Comparison of ENCODE assay signal across 15 cellular contexts in the genomic region with DNA sequence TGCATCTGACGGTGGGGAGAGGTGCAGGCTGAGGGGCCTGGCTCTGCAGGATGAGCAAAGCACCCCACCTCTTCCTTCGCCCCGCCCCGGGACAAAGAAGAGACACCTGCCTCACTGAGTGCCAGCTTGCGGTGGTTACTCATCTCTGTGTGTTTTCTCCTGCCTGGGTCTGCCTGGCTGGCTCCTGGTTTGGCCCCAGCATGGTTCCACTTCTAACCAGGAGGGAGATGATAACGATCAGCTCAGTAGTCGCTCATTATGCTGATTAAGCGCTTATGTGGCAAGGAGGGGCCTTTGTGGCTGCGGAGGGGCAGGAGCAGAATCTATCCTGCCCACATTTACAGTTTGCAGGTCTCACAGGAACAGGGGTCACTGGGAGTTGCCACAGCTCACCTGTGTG.
DNase-seq lines count a peak whose midpoint lies in the region; ATAC-seq, FAIRE-seq and TF ChIP-seq lines count a peak whose summit lies in the region.
"Had no signal": no experiment of that assay in that cellular context is flagged by ENCODE, and none has a peak within 500 bp of the region (broad histone marks: within the 10 kb centered on the region; RNA-seq: fewer than 3 reads in every experiment).

No MANE protein-coding gene starts in this region.

- H3K36me3 Mint-ChIP-seq in activated CD4-positive, alpha-beta T cell treated with anti-CD3 and anti-CD28 coated beads for 36 hours (ENCODE audit: low read depth): no peaks in the 10 kb centered on the region
- no peaks in the 10 kb centered on the region for H3K36me3 Mint-ChIP-seq in GM23338 (ENCODE audit: low read depth)
- no peaks in the 10 kb centered on the region for H3K36me3 Mint-ChIP-seq in activated CD4-positive, alpha-beta memory T cell treated with anti-CD3 and anti-CD28 coated beads, Interleukin-2, amount 10 ng/mL, durations not matched to agents 7 days and 5 days (ENCODE audit: low read depth)
- H3K36me3 Mint-ChIP-seq: CD4-positive, alpha-beta memory T cell had no signal

- CTCF ChIA-PET in activated CD4-positive, alpha-beta T cell treated with anti-CD3 and anti-CD28 coated beads for 36 hours (lab: Charles Lee): interaction anchor here (0.7 to 1.2 kb wide), 2 partner anchors 10 to 54 kb away, joined by 4 read pairs; no protein-coding TSS in a partner anchor
- CTCF ChIA-PET in activated CD4-positive, alpha-beta memory T cell treated with anti-CD3 and anti-CD28 coated beads, Interleukin-2, amount 10 ng/mL, durations not matched to agents 7 days and 5 days (lab: Charles Lee): no interaction called here

- H3K27ac Mint-ChIP-seq in activated CD4-positive, alpha-beta T cell treated with anti-CD3 and anti-CD28 coated beads for 36 hours: no peak overlapping the region
- H3K27ac Mint-ChIP-seq in GM23338: no peak overlapping the region
- H3K27ac Mint-ChIP-seq in activated CD4-positive, alpha-beta memory T cell treated with anti-CD3 and anti-CD28 coated beads, Interleukin-2, amount 10 ng/mL, durations not matched to agents 7 days and 5 days: no peak overlapping the region

- FAIRE-seq in keratinocyte (lab: Jason Lieb, UNC): peak; percentile 68
- FAIRE-seq: urothelium cell line had no signal

- POLR2A ChIA-PET in activated CD4-positive, alpha-beta T cell treated with anti-CD3 and anti-CD28 coated beads for 36 hours (lab: Charles Lee): no interaction called here
- POLR2A ChIA-PET in activated CD4-positive, alpha-beta memory T cell treated with anti-CD3 and anti-CD28 coated beads, Interleukin-2, amount 10 ng/mL, durations not matched to agents 7 days and 5 days (lab: Charles Lee): no interaction called here

- H3K79me2 ChIP-seq in GM23338 (replicated peaks; ENCODE audit: insufficient read depth): no peaks in the 10 kb centered on the region
- no peaks in the 10 kb centered on the region for H3K79me2 ChIP-seq in keratinocyte (ENCODE audit: control insufficient read depth, insufficient read depth, low read length)

- H3K4me2 ChIP-seq in GM23338 (no peak overlapping the region), keratinocyte (ENCODE audit: control insufficient read depth, extremely low read depth, insufficient read depth, low read depth, low read length) (peak overlapping the region; percentile 22)

- H3K4me1 Mint-ChIP-seq in activated CD4-positive, alpha-beta T cell treated with anti-CD3 and anti-CD28 coated beads for 36 hours: peaks cover 29% of the 10 kb centered on the region
- peaks cover 3% of the 10 kb centered on the region; the same call in 1 of the 3 replicates for H3K4me1 Mint-ChIP-seq in GM23338
- peaks cover 7% of the 10 kb centered on the region for H3K4me1 Mint-ChIP-seq in activated CD4-positive, alpha-beta memory T cell treated with anti-CD3 and anti-CD28 coated beads, Interleukin-2, amount 10 ng/mL, durations not matched to agents 7 days and 5 days

- H3K4me1 ChIP-seq in GM23338 (ENCODE audit: insufficient read depth) (no peaks in the 10 kb centered on the region), keratinocyte (ENCODE audit: control insufficient read depth, extremely low read depth, insufficient read depth, low read length) (peaks cover 22% of the 10 kb centered on the region)

- H3K9me2 ChIP-seq in GM23338 (ENCODE audit: insufficient read depth): no peaks in the 10 kb centered on the region

- no peaks in the 10 kb centered on the region for H3K9me3 ChIP-seq in keratinocyte (ENCODE audit: control insufficient read depth, low read depth, low read length)

- H3F3A ChIP-seq in GM23338 (replicated peaks; ENCODE audit: low read depth): no peaks in the 10 kb centered on the region

- H3K36me3 ChIP-seq in GM23338 (ENCODE audit: insufficient read depth): no peaks in the 10 kb centered on the region
- no peaks in the 10 kb centered on the region for H3K36me3 ChIP-seq in keratinocyte (ENCODE audit: control insufficient read depth in 2 of 2, extremely low read depth in 1 of 2, insufficient read depth in 2 of 2, low read length in 2 of 2)

- H3K4me3 ChIP-seq in GM23338 (no peak overlapping the region), keratinocyte (ENCODE audit: control insufficient read depth in 2 of 3, extremely low read depth in 1 of 3, insufficient read depth in 2 of 3, low read depth in 1 of 3, low read length in 3 of 3) (no peak overlapping the region)

- H2AFZ ChIP-seq in GM23338: 0 out of 2 replicates have a peak overlapping the region, but pooled peaks have one; percentile 43
- H2AFZ ChIP-seq in keratinocyte (ENCODE audit: control insufficient read depth, low read length): no peak overlapping the region

- TF ChIP-seq CTCF in GM23338 (conservative IDR thresholded peaks at IDR 0.05; ENCODE audit: low read depth in 2 of 2) (no peak), keratinocyte (optimal IDR thresholded peaks at IDR 0.05 in 1 of 3, IDR thresholded peaks at IDR 0.05 in 1 of 3, conservative IDR thresholded peaks at IDR 0.05 in 1 of 3; ENCODE audit: extremely low read depth in 1 of 3, insufficient read depth in 2 of 3, low read length in 3 of 3) (no peak)

- no peak overlapping the region for H3K27ac ChIP-seq in GM23338 (ENCODE audit: low read depth)
- no peak overlapping the region for H3K27ac ChIP-seq in keratinocyte (ENCODE audit: control insufficient read depth, insufficient read depth, low read length)

- dilution Hi-C loops in keratinocyte (cut with MboI; ENCODE audit: extremely low pct_ligation_motif_present, low sequenced_read_pairs): no loop called here

- H3K9me3 Mint-ChIP-seq in activated CD4-positive, alpha-beta T cell treated with anti-CD3 and anti-CD28 coated beads for 36 hours (ENCODE audit: low read depth): no peaks in the 10 kb centered on the region
- no peaks in the 10 kb centered on the region for H3K9me3 Mint-ChIP-seq in GM23338
- H3K9me3 Mint-ChIP-seq in activated CD4-positive, alpha-beta memory T cell treated with anti-CD3 and anti-CD28 coated beads, Interleukin-2, amount 10 ng/mL, durations not matched to agents 7 days and 5 days: no peaks in the 10 kb centered on the region
- H3K9me3 Mint-ChIP-seq: CD4-positive, alpha-beta memory T cell had no signal

- no peak overlapping the region for H3K4me3 Mint-ChIP-seq in activated CD4-positive, alpha-beta T cell treated with anti-CD3 and anti-CD28 coated beads for 36 hours
- no peak overlapping the region for H3K4me3 Mint-ChIP-seq in GM23338
- no peak overlapping the region for H3K4me3 Mint-ChIP-seq in activated CD4-positive, alpha-beta memory T cell treated with anti-CD3 and anti-CD28 coated beads, Interleukin-2, amount 10 ng/mL, durations not matched to agents 7 days and 5 days

- peak; percentile 63 for DNase-seq in activated CD4-positive, alpha-beta T cell treated with anti-CD3 and anti-CD28 coated beads for 36 hours
- DNase-seq in activated CD4-positive, alpha-beta T cell treated with anti-CD3 and anti-CD28 coated beads, Interleukin-2, amount 50 U/mL, for 48 hours: no peak
- DNase-seq in GM23338 (ENCODE audit: low spot score) (no peak), keratinocyte (ENCODE audit: low read depth, low spot score) (no peak), NCI-H146 treated with DMSO at 0.1 percent for 48 hours (lab: John Stamatoyannopoulos, UW; ENCODE audit: unreplicated experiment) (no peak), DMS 273 treated with DMSO at 0.1 percent for 48 hours (lab: John Stamatoyannopoulos, UW) (no peak), T-helper 1 cell (no peak)
- peak; percentile 19 for DNase-seq in activated CD4-positive, alpha-beta memory T cell treated with anti-CD3 and anti-CD28 coated beads, Interleukin-2, amount 10 ng/mL, durations not matched to agents 7 days and 5 days
- DNase-seq: activated CD4-positive, CD25-positive, alpha-beta regulatory T cell; CD4-positive, alpha-beta memory T cell; NCI-H1105; NCI-H446; stimulated activated CD4-positive, alpha-beta T cell treated with anti-CD3 and anti-CD28 coated beads, Interleukin-1b, Interleukin-23, amount 100 ng/mL, for 48 hours; substantia nigra had no signal

- H3K9me1 ChIP-seq in keratinocyte (ENCODE audit: control insufficient read depth, extremely low read depth, insufficient read depth, low read length): no peaks in the 10 kb centered on the region

- no peaks in the 10 kb centered on the region for H4K20me1 ChIP-seq in GM23338 (replicated peaks; ENCODE audit: insufficient read depth)
- H4K20me1 ChIP-seq in keratinocyte (ENCODE audit: control insufficient read depth, extremely low read depth, insufficient read depth, low read length): no peaks in the 10 kb centered on the region

- peak; percentile 93 for ATAC-seq in activated CD4-positive, alpha-beta T cell treated with anti-CD3 and anti-CD28 coated beads for 36 hours
- ATAC-seq in GM23338: no peak

- intact Hi-C loops in activated CD4-positive, alpha-beta T cell treated with anti-CD3 and anti-CD28 coated beads for 36 hours (cut with DNase I, micrococcal nuclease): no loop called here

- no peaks in the 10 kb centered on the region for H3K27me3 ChIP-seq in GM23338 (ENCODE audit: insufficient read depth)
- peaks cover 11% of the 10 kb centered on the region for H3K27me3 ChIP-seq in keratinocyte (ENCODE audit: control insufficient read depth, extremely low read depth, insufficient read depth, low read length)

- no peak overlapping the region for H3K9ac ChIP-seq in keratinocyte (ENCODE audit: control insufficient read depth, extremely low read depth, insufficient read depth, low read length)

- H3K27me3 Mint-ChIP-seq in activated CD4-positive, alpha-beta T cell treated with anti-CD3 and anti-CD28 coated beads for 36 hours: no peaks in the 10 kb centered on the region
- peaks cover 9% of the 10 kb centered on the region for H3K27me3 Mint-ChIP-seq in GM23338 (ENCODE audit: insufficient read depth, low read depth, poor library complexity)
- no peaks in the 10 kb centered on the region for H3K27me3 Mint-ChIP-seq in activated CD4-positive, alpha-beta memory T cell treated with anti-CD3 and anti-CD28 coated beads, Interleukin-2, amount 10 ng/mL, durations not matched to agents 7 days and 5 days
- H3K27me3 Mint-ChIP-seq: CD4-positive, alpha-beta memory T cell had no signal

TF ChIP-seq in GM23338, 12 proteins besides CTCF, POLR2A, EP300 and RAD21 (continues in another document):
- TF ChIP-seq ZNF114 (CRISPR knock-in tag; IDR thresholded peaks at IDR 0.05) (no peak), STAT1 (IDR thresholded peaks at IDR 0.05; ENCODE audit: unreplicated experiment) (no peak)

Comparison
In these comparisons a context has a peak if more than half of its experiments do, and no peak if none do; other contexts are left out.
1. DNase-seq: peak in activated CD4-positive, alpha-beta T cell treated with anti-CD3 and anti-CD28 coated beads for 36 hours (single experiment) and activated CD4-positive, alpha-beta memory T cell treated with anti-CD3 and anti-CD28 coated beads, Interleukin-2, amount 10 ng/mL, durations not matched to agents 7 days and 5 days (single experiment); none in activated CD4-positive, alpha-beta T cell treated with anti-CD3 and anti-CD28 coated beads, Interleukin-2, amount 50 U/mL, for 48 hours (0 of 2), GM23338 (single experiment), keratinocyte (single experiment), NCI-H146 treated with DMSO at 0.1 percent for 48 hours (single experiment), DMS 273 treated with DMSO at 0.1 percent for 48 hours (single experiment) and T-helper 1 cell (0 of 5).